18 cellular contexts compared by ENCODE assay signal in the genomic region with DNA sequence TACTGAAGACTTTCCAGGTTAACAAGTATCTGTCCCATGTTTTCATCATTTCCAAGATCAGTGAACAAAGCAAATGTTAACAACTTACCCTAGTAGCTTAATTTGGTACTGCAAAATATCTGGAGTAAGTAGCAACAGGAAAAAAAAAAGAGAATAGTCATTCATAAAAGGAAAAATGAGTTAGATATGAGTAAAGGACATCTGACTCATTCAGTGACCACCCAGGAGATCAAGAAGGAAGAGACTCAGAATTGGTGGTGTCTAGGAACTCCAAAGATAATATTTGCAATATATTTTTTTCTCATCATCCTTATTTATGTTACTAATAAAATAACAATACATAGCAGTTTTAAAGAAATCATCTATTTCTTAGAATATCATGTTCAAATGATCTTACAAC.
"Had no signal": no experiment of that assay in that cellular context is flagged by ENCODE, and none has a peak within 500 bp of the region (broad histone marks: within the 10 kb centered on the region; RNA-seq: fewer than 3 reads in every experiment).

No MANE protein-coding gene starts in this region.

- H3K9me3 ChIP-seq: ascending aorta had no signal

- H3K27ac ChIP-seq: ascending aorta, sigmoid colon, VCaP had no signal

- H3K27me3 ChIP-seq: ascending aorta, sigmoid colon had no signal

- DNase-seq: activated CD4-positive, alpha-beta T cell treated with anti-CD3 and anti-CD28 coated beads for 36 hours; activated CD8-positive, alpha-beta memory T cell treated with anti-CD3 and anti-CD28 coated beads, Interleukin-2, amount 50 U/mL, for 4 hours; activated CD8-positive, alpha-beta T cell treated with anti-CD3 and anti-CD28 coated beads for 36 hours; activated naive CD8-positive, alpha-beta T cell treated with anti-CD3 and anti-CD28 coated beads, Interleukin-2, amount 10 ng/mL, durations not matched to agents 7 days and 5 days; activated T-cell treated with anti-CD3 and anti-CD28 coated beads, Interleukin-2, amount 50 U/mL, for 72 hours; endodermal cell; foreskin melanocyte; head of caudate nucleus; occipital lobe; sigmoid colon; stimulated activated CD4-positive, alpha-beta T cell treated with anti-CD3 and anti-CD28 coated beads, Interleukin-2, amount 100 ng/mL, for 48 hours; stimulated activated naive CD4-positive, alpha-beta T cell treated with Interleukin-2 at 50 U/mL for 16 hours; T-helper 9 cell had no signal

- H3K4me1 ChIP-seq: ascending aorta, sigmoid colon had no signal

- ATAC-seq: activated CD4-positive, alpha-beta T cell treated with anti-CD3 and anti-CD28 coated beads for 36 hours; activated CD8-positive, alpha-beta T cell treated with anti-CD3 and anti-CD28 coated beads for 36 hours; activated T-cell treated with anti-CD3 and anti-CD28 coated beads, Interleukin-2, amount 50 U/mL, for 72 hours; esophagus mucosa; left lobe of liver; natural killer cell treated with Interleukin-12 subunit alpha and Interleukin-12 subunit beta and Interleukin-15 and Interleukin-18, amount 100 ng/mL, for 72 hours had no signal

- H3K36me3 ChIP-seq: ascending aorta, sigmoid colon had no signal

- H3K4me3 ChIP-seq: ascending aorta, sigmoid colon had no signal
